ENCODE assay signal across 1 cellular context in genomic region chr1:99264201-99265021, GRCh38.
A peak's percentile ranks its signal among the peaks of the same experiment; 100 is the strongest.
TF ChIP-seq lines count a peak whose summit lies in the region.

Gene PLPPR4 (plus strand): TSS chr1:99264492. CDS start chr1:99264594, 102 bp downstream.

TF ChIP-seq in WTC11, 78 proteins besides CTCF, POLR2A, EP300 and RAD21 (continued from another document):
- TF ChIP-seq, protein P1, sequence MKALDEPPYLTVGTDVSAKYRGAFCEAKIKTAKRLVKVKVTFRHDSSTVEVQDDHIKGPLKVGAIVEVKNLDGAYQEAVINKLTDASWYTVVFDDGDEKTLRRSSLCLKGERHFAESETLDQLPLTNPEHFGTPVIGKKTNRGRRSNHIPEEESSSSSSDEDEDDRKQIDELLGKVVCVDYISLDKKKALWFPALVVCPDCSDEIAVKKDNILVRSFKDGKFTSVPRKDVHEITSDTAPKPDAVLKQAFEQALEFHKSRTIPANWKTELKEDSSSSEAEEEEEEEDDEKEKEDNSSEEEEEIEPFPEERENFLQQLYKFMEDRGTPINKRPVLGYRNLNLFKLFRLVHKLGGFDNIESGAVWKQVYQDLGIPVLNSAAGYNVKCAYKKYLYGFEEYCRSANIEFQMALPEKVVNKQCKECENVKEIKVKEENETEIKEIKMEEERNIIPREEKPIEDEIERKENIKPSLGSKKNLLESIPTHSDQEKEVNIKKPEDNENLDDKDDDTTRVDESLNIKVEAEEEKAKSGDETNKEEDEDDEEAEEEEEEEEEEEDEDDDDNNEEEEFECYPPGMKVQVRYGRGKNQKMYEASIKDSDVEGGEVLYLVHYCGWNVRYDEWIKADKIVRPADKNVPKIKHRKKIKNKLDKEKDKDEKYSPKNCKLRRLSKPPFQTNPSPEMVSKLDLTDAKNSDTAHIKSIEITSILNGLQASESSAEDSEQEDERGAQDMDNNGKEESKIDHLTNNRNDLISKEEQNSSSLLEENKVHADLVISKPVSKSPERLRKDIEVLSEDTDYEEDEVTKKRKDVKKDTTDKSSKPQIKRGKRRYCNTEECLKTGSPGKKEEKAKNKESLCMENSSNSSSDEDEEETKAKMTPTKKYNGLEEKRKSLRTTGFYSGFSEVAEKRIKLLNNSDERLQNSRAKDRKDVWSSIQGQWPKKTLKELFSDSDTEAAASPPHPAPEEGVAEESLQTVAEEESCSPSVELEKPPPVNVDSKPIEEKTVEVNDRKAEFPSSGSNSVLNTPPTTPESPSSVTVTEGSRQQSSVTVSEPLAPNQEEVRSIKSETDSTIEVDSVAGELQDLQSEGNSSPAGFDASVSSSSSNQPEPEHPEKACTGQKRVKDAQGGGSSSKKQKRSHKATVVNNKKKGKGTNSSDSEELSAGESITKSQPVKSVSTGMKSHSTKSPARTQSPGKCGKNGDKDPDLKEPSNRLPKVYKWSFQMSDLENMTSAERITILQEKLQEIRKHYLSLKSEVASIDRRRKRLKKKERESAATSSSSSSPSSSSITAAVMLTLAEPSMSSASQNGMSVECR (CRISPR knock-in tag; IDR thresholded peaks at IDR 0.05; ENCODE audit: borderline replicate concordance), result peak; percentile 29; the same call in 1 of the 2 replicates
- TF ChIP-seq TP53 (CRISPR knock-in tag; IDR thresholded peaks at IDR 0.05), result 0 out of 2 replicates have a peak, but pooled peaks have one; percentile 19
